In genomic region chr3:186605078-186605477, GRCh38 we compare ENCODE assay signal across 1 cellular context.
TF ChIP-seq lines count a peak whose summit lies in the region.

No MANE protein-coding gene starts in this region.

TF ChIP-seq in HepG2, 621 proteins besides CTCF, POLR2A, EP300 and RAD21:
- TF ChIP-seq KIAA2018 (CRISPR knock-in tag; IDR thresholded peaks at IDR 0.05; ENCODE audit: borderline replicate concordance) = no peak
- TF ChIP-seq ZNF101 (CRISPR knock-in tag; IDR thresholded peaks at IDR 0.05; ENCODE audit: borderline replicate concordance, low read depth) = no peak
- no peak for TF ChIP-seq ZBTB3 (CRISPR knock-in tag; IDR thresholded peaks at IDR 0.05; ENCODE audit: borderline replicate concordance, low read depth)
- TF ChIP-seq ZNF780A (CRISPR knock-in tag; IDR thresholded peaks at IDR 0.05) = no peak
- TF ChIP-seq TP53 (CRISPR knock-in tag; conservative IDR thresholded peaks at IDR 0.05) = no peak
- no peak for TF ChIP-seq ZNF24 (IDR thresholded peaks at IDR 0.05)
- no peak for TF ChIP-seq FOXP1 (IDR thresholded peaks at IDR 0.05)
- TF ChIP-seq FOXP1 (CRISPR knock-in tag; IDR thresholded peaks at IDR 0.05) = no peak
- no peak for TF ChIP-seq ZNF841 (CRISPR knock-in tag; IDR thresholded peaks at IDR 0.05; ENCODE audit: borderline replicate concordance)
- no peak for TF ChIP-seq ZHX2 (IDR thresholded peaks at IDR 0.05; ENCODE audit: low read depth)
- no peak for TF ChIP-seq ZHX2 (CRISPR knock-in tag; IDR thresholded peaks at IDR 0.05; ENCODE audit: borderline replicate concordance)
- no peak for TF ChIP-seq ZNF746 (CRISPR knock-in tag; IDR thresholded peaks at IDR 0.05)
- TF ChIP-seq GLI4 (CRISPR knock-in tag; IDR thresholded peaks at IDR 0.05; ENCODE audit: borderline replicate concordance) = no peak
- no peak for TF ChIP-seq ZNF562 (CRISPR knock-in tag; IDR thresholded peaks at IDR 0.05; ENCODE audit: borderline replicate concordance)
- TF ChIP-seq PHF20 (CRISPR knock-in tag; IDR thresholded peaks at IDR 0.05) = no peak
- no peak for TF ChIP-seq KAT7 (CRISPR knock-in tag; IDR thresholded peaks at IDR 0.05; ENCODE audit: borderline replicate concordance)
- TF ChIP-seq ZNF83 (CRISPR knock-in tag; IDR thresholded peaks at IDR 0.05; ENCODE audit: borderline replicate concordance) = no peak
- TF ChIP-seq ZNF7 (CRISPR knock-in tag; IDR thresholded peaks at IDR 0.05) = no peak
TF ChIP-seq in HepG2: peak in this region for 0.
